Comparison of ENCODE assay signal across 8 cellular contexts in the genomic region with DNA sequence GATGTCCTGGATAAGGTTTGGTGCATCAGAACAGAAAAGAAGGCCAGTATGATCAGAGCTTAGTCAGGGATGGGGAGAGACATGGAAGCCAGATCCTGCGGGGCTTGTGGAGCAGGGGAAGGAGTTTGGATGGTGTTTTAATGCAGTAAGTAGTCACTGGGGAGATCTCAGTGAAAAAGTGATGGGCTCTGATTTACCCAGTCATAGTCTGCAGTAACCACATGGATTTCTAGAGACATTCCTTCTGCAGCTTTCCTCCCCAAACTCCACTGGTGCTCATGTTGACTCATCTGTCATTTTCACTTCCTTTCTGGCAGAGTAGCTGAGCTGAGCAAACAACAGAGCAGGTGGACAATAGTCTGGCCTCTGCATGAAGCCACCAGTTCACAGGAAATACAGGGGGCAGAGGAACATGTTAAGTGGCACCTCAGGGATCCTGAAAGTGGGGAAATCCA.
A peak's percentile ranks its signal among the peaks of the same experiment; 100 is the strongest.
DNase-seq lines count a peak whose midpoint lies in the region; ATAC-seq and TF ChIP-seq lines count a peak whose summit lies in the region.

No MANE protein-coding gene starts in this region.

- no peaks in the 10 kb centered on the region for H3K9me3 ChIP-seq in SU-DHL-6 (ENCODE audit: insufficient read depth, low read length)

- H3K27ac Mint-ChIP-seq in CD14-positive monocyte, result peak overlapping the region in 5 of 7 donors; percentile 31 to 68 (median 48)

- H3K27ac ChIP-seq in SU-DHL-6 (ENCODE audit: low read depth, low read length), result peak overlapping the region; percentile 10

- H3K9ac ChIP-seq in SU-DHL-6 (ENCODE audit: low read length), result no peak overlapping the region

- no peaks in the 10 kb centered on the region for H3K27me3 Mint-ChIP-seq in CD14-positive monocyte (ENCODE audit: low read depth in 3 of 3)

- H3K9me3 Mint-ChIP-seq in CD14-positive monocyte, result peaks cover 0 to 4% (median 0%) of the 10 kb centered on the region in 7 donors

- H3K4me1 Mint-ChIP-seq in CD14-positive monocyte, result peaks cover 14% of the 10 kb centered on the region

- H3K4me3 ChIP-seq in SU-DHL-6 (ENCODE audit: insufficient read depth, low read length, poor library complexity, severe bottlenecking), result no peak overlapping the region

- intact Hi-C loops in CD14-positive monocyte (cut with micrococcal nuclease), result no loop called here

- H3K4me2 ChIP-seq in SU-DHL-6 (ENCODE audit: low read depth, low read length, poor library complexity, severe bottlenecking), result no peak overlapping the region

- ATAC-seq in GM19397 (IDR thresholded peaks at IDR 0.05; ENCODE audit: unreplicated experiment) (no peak), GM18520 (IDR thresholded peaks at IDR 0.05; ENCODE audit: unreplicated experiment) (no peak)

- no peak overlapping the region for H3K4me3 Mint-ChIP-seq in CD14-positive monocyte

- TF ChIP-seq CTCF in CD14-positive monocyte (IDR thresholded peaks at IDR 0.05) (no peak), SU-DHL-6 (IDR thresholded peaks at IDR 0.05; ENCODE audit: insufficient read depth, low read length, poor library complexity, severe bottlenecking) (no peak)

- H3K36me3 ChIP-seq in SU-DHL-6 (ENCODE audit: low read length), result no peaks in the 10 kb centered on the region

- peaks cover 16% of the 10 kb centered on the region; the same call in 1 of the 2 replicates for H3K79me2 ChIP-seq in SU-DHL-6 (ENCODE audit: insufficient read depth, low read length)

- no peaks in the 10 kb centered on the region for H3K9me2 ChIP-seq in SU-DHL-6 (replicated peaks; ENCODE audit: insufficient read depth, low read length)

- no peak overlapping the region for H2AFZ ChIP-seq in SU-DHL-6 (ENCODE audit: low read depth, low read length, severe bottlenecking)

- DNase-seq in CD14-positive monocyte (ENCODE audit: low spot score) (no peak), GM19238 (ENCODE audit: insufficient read length, low spot score) (peak; percentile 71), HuH-7 (ENCODE audit: low spot score) (peak; percentile 58), iris pigment epithelial cell (ENCODE audit: low read depth) (peak; percentile 90), OCI-M1 (lab: John Stamatoyannopoulos, UW) (no peak)

- H3K36me3 Mint-ChIP-seq in CD14-positive monocyte, result peaks cover 12 to 32% of the 10 kb centered on the region in 2 donors

- H3K27me3 ChIP-seq in SU-DHL-6 (ENCODE audit: low read length), result no peaks in the 10 kb centered on the region

- H4K20me1 ChIP-seq in SU-DHL-6 (ENCODE audit: low read depth, low read length), result no peaks in the 10 kb centered on the region

- no peaks in the 10 kb centered on the region for H3F3A ChIP-seq in SU-DHL-6 (ENCODE audit: insufficient read depth)

Comparison
In these comparisons a context has a peak if more than half of its experiments do, and no peak if none do; other contexts are left out.
1. DNase-seq: peak in GM19238 (single experiment), HuH-7 (single experiment) and iris pigment epithelial cell (single experiment); none in CD14-positive monocyte (single experiment) and OCI-M1 (single experiment).